7 cellular contexts compared by ENCODE assay signal in genomic region chr17:28659497-28659881, GRCh38. TPM values are rescaled to one million over a fixed set of nuclear protein-coding genes. Genes with fewer than 3 reads are reported as not detected.
A peak's percentile ranks its signal among the peaks of the same experiment; 100 is the strongest.
DNase-seq lines count a peak whose midpoint lies in the region; ATAC-seq, FAIRE-seq and TF ChIP-seq lines count a peak whose summit lies in the region.
"Not testable (repeated sequence)": the region's sequence is repeated elsewhere in the genome, so short reads cannot be mapped to it uniquely, and the experiment has no call there.

No MANE protein-coding gene starts in this region.

- H3K4me1 Mint-ChIP-seq in CD14-positive monocyte (peaks cover 27% of the 10 kb centered on the region), astrocyte (ENCODE audit: low read depth, unreplicated experiment) (peaks cover 12% of the 10 kb centered on the region), mesothelial cell of epicardium (peaks cover 27% of the 10 kb centered on the region)
- H3K4me1 Mint-ChIP-seq in activated CD4-positive, alpha-beta T cell treated with anti-CD3 and anti-CD28 coated beads, Interleukin-2, amount 10 ng/mL, durations not matched to agents 24 days and 14 days: peaks cover 29% of the 10 kb centered on the region
- H3K4me1 Mint-ChIP-seq in effector memory CD8-positive, alpha-beta T cell (ENCODE audit: low read depth in 2 of 2): peaks cover 37 to 51% of the 10 kb centered on the region in 2 donors

- H3K4me3 Mint-ChIP-seq in CD14-positive monocyte; astrocyte (ENCODE audit: unreplicated experiment): not testable (repeated sequence)
- H3K4me3 Mint-ChIP-seq in activated CD4-positive, alpha-beta T cell treated with anti-CD3 and anti-CD28 coated beads, Interleukin-2, amount 10 ng/mL, durations not matched to agents 24 days and 14 days: peak overlapping the region; percentile 99
- H3K4me3 Mint-ChIP-seq in effector memory CD8-positive, alpha-beta T cell: peak overlapping the region; percentile 53 to 98
- H3K4me3 Mint-ChIP-seq in mesothelial cell of epicardium: peak overlapping the region; percentile 98

- not testable (repeated sequence) for H3K4me3 ChIP-seq in DND-41 (ENCODE audit: low read depth in 1 of 2, low read length in 2 of 2); astrocyte (ENCODE audit: insufficient read depth, low read depth, low read length)

- DNase-seq in CD14-positive monocyte (ENCODE audit: low spot score); activated CD4-positive, alpha-beta T cell treated with anti-CD3 and anti-CD28 coated beads, Interleukin-2, amount 10 ng/mL, durations not matched to agents 24 days and 14 days; astrocyte (ENCODE audit: low read depth); effector memory CD8-positive, alpha-beta T cell; mesothelial cell of epicardium (ENCODE audit: low spot score in 2 of 2, unreplicated experiment in 2 of 2): not testable (repeated sequence)
- DNase-seq in DND-41: peak; percentile 18
- DNase-seq in posterior vena cava (ENCODE audit: low spot score): peak; percentile 48

- not testable (repeated sequence) for ATAC-seq in DND-41 (ENCODE audit: insufficient read depth, low read depth); effector memory CD8-positive, alpha-beta T cell (replicated peaks)

- H3K4me1 ChIP-seq in DND-41 (ENCODE audit: insufficient read depth, low read length) (peaks cover 31% of the 10 kb centered on the region), astrocyte (ENCODE audit: insufficient read depth, low read length) (peaks cover 11% of the 10 kb centered on the region)

- TF ChIP-seq CTCF in CD14-positive monocyte (IDR thresholded peaks at IDR 0.05); DND-41 (IDR thresholded peaks at IDR 0.05; ENCODE audit: borderline replicate concordance, extremely low read depth, low read length, poor library complexity, severe bottlenecking); astrocyte (IDR thresholded peaks at IDR 0.05; ENCODE audit: insufficient read depth, low read depth, low read length); mesothelial cell of epicardium (IDR thresholded peaks at IDR 0.05; ENCODE audit: unreplicated experiment): not testable (repeated sequence)

- H3K36me3 ChIP-seq in DND-41 (ENCODE audit: insufficient read depth, low read length) (peaks cover 48% of the 10 kb centered on the region), astrocyte (ENCODE audit: insufficient read depth, low read length) (peaks cover 14% of the 10 kb centered on the region)

- H3K4me2 ChIP-seq in DND-41 (ENCODE audit: insufficient read depth, low read length); astrocyte (ENCODE audit: low read length): not testable (repeated sequence)

- peaks cover 43 to 51% of the 10 kb centered on the region in 2 donors for H3K36me3 Mint-ChIP-seq in CD14-positive monocyte
- peaks cover 48% of the 10 kb centered on the region for H3K36me3 Mint-ChIP-seq in activated CD4-positive, alpha-beta T cell treated with anti-CD3 and anti-CD28 coated beads, Interleukin-2, amount 10 ng/mL, durations not matched to agents 24 days and 14 days (ENCODE audit: low read depth)
- H3K36me3 Mint-ChIP-seq in astrocyte (ENCODE audit: low read depth, unreplicated experiment): peaks cover 20% of the 10 kb centered on the region
- H3K36me3 Mint-ChIP-seq in effector memory CD8-positive, alpha-beta T cell (ENCODE audit: insufficient read depth): peaks cover 56% of the 10 kb centered on the region
- H3K36me3 Mint-ChIP-seq in mesothelial cell of epicardium: peaks cover 30% of the 10 kb centered on the region

- H3K79me2 ChIP-seq in DND-41 (ENCODE audit: insufficient read depth, low read length) (peaks cover 72% of the 10 kb centered on the region), astrocyte (ENCODE audit: insufficient read depth, low read length) (peaks cover 87% of the 10 kb centered on the region)

- H4K20me1 ChIP-seq in DND-41 (ENCODE audit: insufficient read depth, low read length): not testable (repeated sequence)
- H4K20me1 ChIP-seq in astrocyte (ENCODE audit: insufficient read depth, low read length): peaks cover 44% of the 10 kb centered on the region

- H3K9ac ChIP-seq in DND-41 (ENCODE audit: low read depth, low read length); astrocyte (ENCODE audit: low read length): not testable (repeated sequence)

- H3K27ac Mint-ChIP-seq in CD14-positive monocyte: peak overlapping the region in 4 of 7 donors; percentile 26 to 100 (median 73)
- not testable (repeated sequence) for H3K27ac Mint-ChIP-seq in activated CD4-positive, alpha-beta T cell treated with anti-CD3 and anti-CD28 coated beads, Interleukin-2, amount 10 ng/mL, durations not matched to agents 24 days and 14 days; mesothelial cell of epicardium
- peak overlapping the region; percentile 18 for H3K27ac Mint-ChIP-seq in astrocyte (ENCODE audit: unreplicated experiment)
- H3K27ac Mint-ChIP-seq in effector memory CD8-positive, alpha-beta T cell: peak overlapping the region in 1 of 2 donors; percentile 87

- H3K27me3 Mint-ChIP-seq in CD14-positive monocyte (ENCODE audit: low read depth in 3 of 3); activated CD4-positive, alpha-beta T cell treated with anti-CD3 and anti-CD28 coated beads, Interleukin-2, amount 10 ng/mL, durations not matched to agents 24 days and 14 days; astrocyte (ENCODE audit: low read depth, unreplicated experiment); effector memory CD8-positive, alpha-beta T cell; mesothelial cell of epicardium (ENCODE audit: low read depth): not testable (repeated sequence)

- H3K27ac ChIP-seq in DND-41 (ENCODE audit: low read length); astrocyte (ENCODE audit: low read depth, low read length): not testable (repeated sequence)

- intact Hi-C loops in CD14-positive monocyte (cut with micrococcal nuclease); activated CD4-positive, alpha-beta T cell treated with anti-CD3 and anti-CD28 coated beads, Interleukin-2, amount 10 ng/mL, durations not matched to agents 24 days and 14 days (cut with micrococcal nuclease): not testable (repeated sequence)
- intact Hi-C loops in posterior vena cava (cut with DNase I): loop anchor here in 1 of 2 donors (10.0 kb wide), 1 partner anchor 1125 kb away; no protein-coding TSS in a partner anchor

- not testable (repeated sequence) for H3K9me3 Mint-ChIP-seq in CD14-positive monocyte; activated CD4-positive, alpha-beta T cell treated with anti-CD3 and anti-CD28 coated beads, Interleukin-2, amount 10 ng/mL, durations not matched to agents 24 days and 14 days; astrocyte (ENCODE audit: unreplicated experiment); effector memory CD8-positive, alpha-beta T cell; mesothelial cell of epicardium

- H3K27me3 ChIP-seq in DND-41 (ENCODE audit: insufficient read depth, low read length, poor library complexity); astrocyte (ENCODE audit: insufficient read depth, low read length): not testable (repeated sequence)

- not testable (repeated sequence) for FAIRE-seq in astrocyte (lab: Jason Lieb, UNC)

- H3K9me3 ChIP-seq in DND-41 (ENCODE audit: insufficient read depth, low read length, severe bottlenecking); astrocyte (ENCODE audit: insufficient read depth, low read depth, low read length): not testable (repeated sequence)

- H2AFZ ChIP-seq in DND-41 (ENCODE audit: low read depth, low read length); astrocyte (ENCODE audit: low read depth, low read length): not testable (repeated sequence)

RNA-seq across cellular contexts. Expression of gene SDF2, which starts 2.2 kb away (rescaled TPM):
- polyA plus RNA-seq in CD14-positive monocyte: 100 to 1,000 TPM in 1 of 2 donors, 10 to 100 TPM in 1; 84.5 to 103 TPM
- total RNA-seq in activated CD4-positive, alpha-beta T cell treated with anti-CD3 and anti-CD28 coated beads, Interleukin-2, amount 10 ng/mL, durations not matched to agents 24 days and 14 days: 43.8 and 46.2 TPM in 2 replicates
- 71.2 and 73.3 TPM in 2 replicates for total RNA-seq in astrocyte
- total RNA-seq in mesothelial cell of epicardium: 51.0 to 57.9 TPM (median 56.6 TPM) in 3 replicates
- 10 to 100 TPM; 30.7 to 33.5 TPM for total RNA-seq in posterior vena cava

RNA-seq across cellular contexts. Expression of gene SUPT6H, which starts 2.5 kb away (rescaled TPM):
- 1 to 10 TPM; 3.8 to 7.8 TPM for polyA plus RNA-seq in CD14-positive monocyte
- 100 and 108 TPM in 2 replicates for total RNA-seq in activated CD4-positive, alpha-beta T cell treated with anti-CD3 and anti-CD28 coated beads, Interleukin-2, amount 10 ng/mL, durations not matched to agents 24 days and 14 days
- total RNA-seq in astrocyte (90.1 and 95.9 TPM in 2 replicates), mesothelial cell of epicardium (82.7 to 91.8 TPM (median 89.0 TPM) in 3 replicates), posterior vena cava (10 to 100 TPM; 54.4 to 57.6 TPM)

RNA-seq across cellular contexts. Expression of gene BLTP2, which starts 14.5 kb away (rescaled TPM):
- 10 to 100 TPM; 46.8 to 53.2 TPM for polyA plus RNA-seq in CD14-positive monocyte
- 220 and 225 TPM in 2 replicates for total RNA-seq in activated CD4-positive, alpha-beta T cell treated with anti-CD3 and anti-CD28 coated beads, Interleukin-2, amount 10 ng/mL, durations not matched to agents 24 days and 14 days
- 131 and 133 TPM in 2 replicates for total RNA-seq in astrocyte
- total RNA-seq in mesothelial cell of epicardium: 155 to 162 TPM (median 157 TPM) in 3 replicates
- 100 to 1,000 TPM; 105 to 120 TPM for total RNA-seq in posterior vena cava

RNA-seq across cellular contexts. Expression of gene RSKR, which starts 45.5 kb away (rescaled TPM):
- polyA plus RNA-seq in CD14-positive monocyte: not detected
- 40.8 and 43.8 TPM in 2 replicates for total RNA-seq in activated CD4-positive, alpha-beta T cell treated with anti-CD3 and anti-CD28 coated beads, Interleukin-2, amount 10 ng/mL, durations not matched to agents 24 days and 14 days
- total RNA-seq in astrocyte (10.4 and 13.5 TPM in 2 replicates), mesothelial cell of epicardium (24.0 to 31.3 TPM (median 26.3 TPM) in 3 replicates), posterior vena cava (10 to 100 TPM in 1 of 2 donors, 1 to 10 TPM in 1; 4.7 to 10.1 TPM)

RNA-seq across cellular contexts. Expression of gene PROCA1, which starts 52.2 kb away (rescaled TPM):
- under 1 TPM; 0.31 to 0.78 TPM for polyA plus RNA-seq in CD14-positive monocyte
- total RNA-seq in activated CD4-positive, alpha-beta T cell treated with anti-CD3 and anti-CD28 coated beads, Interleukin-2, amount 10 ng/mL, durations not matched to agents 24 days and 14 days: 6.0 TPM in 2 replicates
- total RNA-seq in astrocyte: 2.7 and 3.4 TPM in 2 replicates
- 9.2 to 11.7 TPM (median 10.4 TPM) in 3 replicates for total RNA-seq in mesothelial cell of epicardium
- total RNA-seq in posterior vena cava: 1 to 10 TPM; 1.2 to 2.1 TPM
